Comparison of ENCODE assay signal across 8 cellular contexts in the genomic region with DNA sequence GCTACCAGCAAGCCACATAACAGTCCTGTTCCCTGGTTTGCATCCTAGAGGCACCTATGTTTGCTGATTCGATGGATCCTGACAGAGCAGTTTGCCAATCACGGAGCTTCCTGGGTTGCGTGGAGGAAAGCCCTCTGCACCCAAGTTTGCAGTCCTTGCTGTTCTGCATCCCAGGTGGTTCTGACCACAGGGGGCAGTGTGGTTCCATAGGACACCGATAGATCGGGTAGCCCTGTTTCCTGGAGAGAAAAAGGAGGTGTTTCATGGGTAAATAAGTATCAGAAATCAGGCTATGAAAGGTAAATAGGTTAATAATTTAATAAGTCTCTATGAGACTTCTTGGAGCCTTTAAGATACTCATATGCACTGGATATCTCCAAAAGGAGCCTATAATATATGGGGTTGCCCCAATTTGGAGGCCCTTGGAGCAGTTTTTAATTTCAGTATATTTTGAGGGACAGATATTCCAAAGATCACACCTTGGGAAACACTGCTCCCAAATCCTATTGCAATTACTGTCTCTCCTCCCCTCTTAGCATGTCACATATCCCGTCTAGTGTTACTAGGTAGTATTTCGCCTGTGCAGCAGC.
DNase-seq lines count a peak whose midpoint lies in the region; ATAC-seq and TF ChIP-seq lines count a peak whose summit lies in the region.

No MANE protein-coding gene starts in this region.

- H3K4me3 ChIP-seq in gastroesophageal sphincter = no peak overlapping the region
- no peak overlapping the region for H3K4me3 ChIP-seq in parathyroid adenoma (ENCODE audit: low read depth, low read length)

- WGBS in gastroesophageal sphincter (ENCODE audit: low coverage in 1 of 2), 2 donors = 67% methylated on average over 5 of the region's 7 CpGs; no CpG with 5 or more reads in 1 of the 2 donors

- no peak for TF ChIP-seq POLR2A in gastroesophageal sphincter (IDR thresholded peaks at IDR 0.05)

- DNase-seq in NCI-H2196 (lab: John Stamatoyannopoulos, UW; ENCODE audit: unreplicated experiment) (peak; percentile 22), NCI-H2196 treated with DMSO at 0.1 percent for 48 hours (lab: John Stamatoyannopoulos, UW; ENCODE audit: unreplicated experiment) (no peak), NCI-H2081 (lab: John Stamatoyannopoulos, UW) (peak; percentile 39 to 48), DMS79 (lab: John Stamatoyannopoulos, UW) (no peak), NCI-H2029 treated with DMSO at 0.1 percent for 48 hours (lab: John Stamatoyannopoulos, UW) (no peak)
- DNase-seq in activated T-cell treated with anti-CD3 and anti-CD28 coated beads, Interleukin-2, amount 50 U/mL, for 1 hour = peak; percentile 26

- TF ChIP-seq EP300 in gastroesophageal sphincter (IDR thresholded peaks at IDR 0.05) = no peak

- no peaks in the 10 kb centered on the region for H3K27me3 ChIP-seq in gastroesophageal sphincter
- H3K27me3 ChIP-seq in parathyroid adenoma (ENCODE audit: control insufficient read depth, insufficient read depth, low read length) = no peaks in the 10 kb centered on the region

- H3K9me3 ChIP-seq in gastroesophageal sphincter (no peaks in the 10 kb centered on the region), parathyroid adenoma (ENCODE audit: control insufficient read depth, low read length) (no peaks in the 10 kb centered on the region)

- H3K79me2 ChIP-seq in parathyroid adenoma = no peaks in the 10 kb centered on the region

- H2AFZ ChIP-seq in parathyroid adenoma = no peak overlapping the region

- H3K9ac ChIP-seq in parathyroid adenoma = no peak overlapping the region

- TF ChIP-seq CTCF in gastroesophageal sphincter (IDR thresholded peaks at IDR 0.05) = peak; percentile 66 to 87 (median 74)
- TF ChIP-seq CTCF in parathyroid adenoma (IDR thresholded peaks at IDR 0.05) = peak; percentile 8

- H3K4me1 ChIP-seq in gastroesophageal sphincter (peaks cover 0 to 41% (median 7%) of the 10 kb centered on the region in 3 donors), parathyroid adenoma (no peaks in the 10 kb centered on the region)

- ATAC-seq in gastroesophageal sphincter = peak; percentile 54

- peak overlapping the region in 3 of 4 donors; percentile 39 to 75 (median 64) for H3K27ac ChIP-seq in gastroesophageal sphincter
- no peak overlapping the region for H3K27ac ChIP-seq in parathyroid adenoma

- no peak overlapping the region for H3K4me2 ChIP-seq in parathyroid adenoma (ENCODE audit: low read length)

- H3K36me3 ChIP-seq in gastroesophageal sphincter = peaks cover 0 to 7% of the 10 kb centered on the region in 2 donors
- H3K36me3 ChIP-seq in parathyroid adenoma (ENCODE audit: control insufficient read depth, insufficient read depth, low read length) = no peaks in the 10 kb centered on the region

Comparison
In these comparisons a context has a peak if more than half of its experiments do, and no peak if none do; other contexts are left out.
1. DNase-seq: peak in NCI-H2196 (single experiment), NCI-H2081 (2 of 2) and activated T-cell treated with anti-CD3 and anti-CD28 coated beads, Interleukin-2, amount 50 U/mL, for 1 hour (single experiment); none in NCI-H2196 treated with DMSO at 0.1 percent for 48 hours (single experiment), DMS79 (single experiment) and NCI-H2029 treated with DMSO at 0.1 percent for 48 hours (single experiment).